14 cellular contexts compared by ENCODE assay signal in genomic region chr1:916173-917075, GRCh38. TPM values are rescaled to one million over a fixed set of nuclear protein-coding genes. Genes with fewer than 3 reads are reported as not detected.
DNase-seq lines count a peak whose midpoint lies in the region; ATAC-seq and TF ChIP-seq lines count a peak whose summit lies in the region.
"Had no signal": no experiment of that assay in that cellular context is flagged by ENCODE, and none has a peak within 500 bp of the region (broad histone marks: within the 10 kb centered on the region; RNA-seq: fewer than 3 reads in every experiment).

No MANE protein-coding gene starts in this region.

- peaks cover 0 to 20% of the 10 kb centered on the region in 2 donors for H3K4me1 ChIP-seq in right atrium auricular region
- H3K4me1 ChIP-seq in right lobe of liver = peaks cover 0 to 20% (median 0%) of the 10 kb centered on the region in 4 donors
- H3K4me1 ChIP-seq in upper lobe of right lung = peaks cover 16% of the 10 kb centered on the region

- H3K9me3 ChIP-seq in right atrium auricular region (no peaks in the 10 kb centered on the region), right lobe of liver (no peaks in the 10 kb centered on the region), upper lobe of right lung (no peaks in the 10 kb centered on the region)
- H3K9me3 ChIP-seq: left lung, SJCRH30 had no signal

- DNase-seq in Right ventricle myocardium superior = peak; percentile 38
- DNase-seq in right atrium auricular region (ENCODE audit: low spot score) = no peak
- peak in 2 of 3 donors; percentile 47 to 52 for DNase-seq in right lobe of liver
- peak; percentile 63 for DNase-seq in upper lobe of right lung
- DNase-seq in HCEC 1CT = no peak
- no peak for DNase-seq in HPDE6-E6E7 (ENCODE audit: extremely low spot score)
- DNase-seq: activated T-cell treated with anti-CD3 and anti-CD28 coated beads, Interleukin-2, amount 50 U/mL, for 48 hours; NCI-H524; stimulated activated naive B cell treated with anti-CD40 and anti-IgM and Interleukin-4, amounts not matched to agents 10 μg/mL and 1 μg/mL and 100 μg/mL, for 72 hours had no signal

- TF ChIP-seq POLR2A in right lobe of liver (IDR thresholded peaks at IDR 0.05) = no peak

- no peaks in the 10 kb centered on the region for H3K27me3 ChIP-seq in right atrium auricular region
- no peaks in the 10 kb centered on the region for H3K27me3 ChIP-seq in right lobe of liver
- peaks cover 88% of the 10 kb centered on the region for H3K27me3 ChIP-seq in upper lobe of right lung

- H3K27ac ChIP-seq in right atrium auricular region (no peak overlapping the region), right lobe of liver (no peak overlapping the region), upper lobe of right lung (no peak overlapping the region)
- H3K27ac ChIP-seq: left lung, SJCRH30 had no signal

- intact Hi-C loops in Right ventricle myocardium superior (cut with DNase I) = no loop called here
- intact Hi-C loops in right lobe of liver (cut with DNase I) = no loop called here
- intact Hi-C loops in upper lobe of right lung (cut with DNase I) = no loop called here

- H3K36me3 ChIP-seq in right atrium auricular region = no peaks in the 10 kb centered on the region
- H3K36me3 ChIP-seq in right lobe of liver = no peaks in the 10 kb centered on the region
- no peaks in the 10 kb centered on the region for H3K36me3 ChIP-seq in upper lobe of right lung
- H3K36me3 ChIP-seq: left lung, SJCRH30 had no signal

- peak; percentile 12 for ATAC-seq in Right ventricle myocardium superior (ENCODE audit: poor library complexity)
- peak; percentile 32 for ATAC-seq in SK-N-SH treated with all-trans-retinoic acid at 6 μM for 48 hours
- ATAC-seq in right lobe of liver = peak in 3 of 4 donors; percentile 12 to 47 (median 37)
- no peak for ATAC-seq in upper lobe of right lung
- ATAC-seq in GM18502 (IDR thresholded peaks at IDR 0.05; ENCODE audit: poor library complexity, unreplicated experiment) = no peak
- ATAC-seq: left lung; stimulated activated naive B cell treated with anti-CD40 and anti-IgM and Interleukin-4, amounts not matched to agents 10 μg/mL and 1 μg/mL and 100 μg/mL, for 72 hours had no signal

- H3K4me3 ChIP-seq in right atrium auricular region (no peak overlapping the region), right lobe of liver (no peak overlapping the region), upper lobe of right lung (no peak overlapping the region)
- H3K4me3 ChIP-seq: left lung, SJCRH30 had no signal

- TF ChIP-seq CTCF in right atrium auricular region (IDR thresholded peaks at IDR 0.05) (no peak), right lobe of liver (IDR thresholded peaks at IDR 0.05) (no peak), upper lobe of right lung (IDR thresholded peaks at IDR 0.05) (no peak)

- WGBS in right lobe of liver (ENCODE audit: insufficient coverage, low coverage, low lambda C conversion rate, missing lambda C conversion rate) = 14% methylated on average over 24 of the region's 31 CpGs

TF ChIP-seq in SK-N-SH treated with all-trans-retinoic acid at 6 μM for 48 hours, 23 proteins besides CTCF, POLR2A, EP300 and RAD21:
- TF ChIP-seq ZC3H10 (CRISPR knock-in tag; IDR thresholded peaks at IDR 0.05) = no peak
- TF ChIP-seq, protein P1, sequence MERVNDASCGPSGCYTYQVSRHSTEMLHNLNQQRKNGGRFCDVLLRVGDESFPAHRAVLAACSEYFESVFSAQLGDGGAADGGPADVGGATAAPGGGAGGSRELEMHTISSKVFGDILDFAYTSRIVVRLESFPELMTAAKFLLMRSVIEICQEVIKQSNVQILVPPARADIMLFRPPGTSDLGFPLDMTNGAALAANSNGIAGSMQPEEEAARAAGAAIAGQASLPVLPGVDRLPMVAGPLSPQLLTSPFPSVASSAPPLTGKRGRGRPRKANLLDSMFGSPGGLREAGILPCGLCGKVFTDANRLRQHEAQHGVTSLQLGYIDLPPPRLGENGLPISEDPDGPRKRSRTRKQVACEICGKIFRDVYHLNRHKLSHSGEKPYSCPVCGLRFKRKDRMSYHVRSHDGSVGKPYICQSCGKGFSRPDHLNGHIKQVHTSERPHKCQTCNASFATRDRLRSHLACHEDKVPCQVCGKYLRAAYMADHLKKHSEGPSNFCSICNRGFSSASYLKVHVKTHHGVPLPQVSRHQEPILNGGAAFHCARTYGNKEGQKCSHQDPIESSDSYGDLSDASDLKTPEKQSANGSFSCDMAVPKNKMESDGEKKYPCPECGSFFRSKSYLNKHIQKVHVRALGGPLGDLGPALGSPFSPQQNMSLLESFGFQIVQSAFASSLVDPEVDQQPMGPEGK (CRISPR knock-in tag; IDR thresholded peaks at IDR 0.05; ENCODE audit: borderline replicate concordance) = 0 out of 2 replicates have a peak, but pooled peaks have one; percentile 14

RNA-seq across cellular contexts. Expression of gene SAMD11, which starts 7.3 kb away (rescaled TPM):
- total RNA-seq in Right ventricle myocardium superior (1.5 TPM), right atrium auricular region (1 to 10 TPM; 2.7 to 6.4 TPM), right lobe of liver (1 to 10 TPM; 2.1 to 4.3 (median 3.7) TPM), upper lobe of right lung (6.0 TPM)
- total RNA-seq: B cell had no signal

RNA-seq across cellular contexts. Expression of gene NOC2L, which starts 42.6 kb away (rescaled TPM):
- total RNA-seq in Right ventricle myocardium superior = 42.8 TPM
- 10 to 100 TPM; 29.5 to 38.8 TPM for total RNA-seq in right atrium auricular region
- 10 to 100 TPM; 28.9 to 36.8 (median 30.2) TPM for total RNA-seq in right lobe of liver
- 54.5 TPM for total RNA-seq in upper lobe of right lung

RNA-seq across cellular contexts. Expression of gene KLHL17, which starts 44.0 kb away (rescaled TPM):
- total RNA-seq in Right ventricle myocardium superior (5.6 TPM), right atrium auricular region (1 to 10 TPM; 2.4 to 2.9 TPM), right lobe of liver (1 to 10 TPM; 1.9 to 6.7 (median 4.3) TPM), upper lobe of right lung (17.0 TPM)

RNA-seq across cellular contexts. Expression of gene PLEKHN1, which starts 49.9 kb away (rescaled TPM):
- total RNA-seq in Right ventricle myocardium superior (not detected), right atrium auricular region (under 1 TPM in 1 of 2 donors, not detected in 1; 0.59 TPM), right lobe of liver (1 to 10 TPM in 1 of 6 experiments, under 1 TPM in 4, not detected in 1; 0.11 to 2.4 (median 0.26) TPM), upper lobe of right lung (2.1 TPM)

Comparison
In these comparisons a context has a peak if more than half of its experiments do, and no peak if none do; other contexts are left out.
1. DNase-seq: peak in Right ventricle myocardium superior (single experiment), right lobe of liver (2 of 3) and upper lobe of right lung (single experiment); none in right atrium auricular region (single experiment), HCEC 1CT (single experiment) and HPDE6-E6E7 (single experiment).
2. ATAC-seq: peak in Right ventricle myocardium superior (single experiment), SK-N-SH treated with all-trans-retinoic acid at 6 μM for 48 hours (single experiment) and right lobe of liver (3 of 4); none in upper lobe of right lung (single experiment) and GM18502 (single experiment).